ENCODE assay signal across 8 cellular contexts in the genomic region with DNA sequence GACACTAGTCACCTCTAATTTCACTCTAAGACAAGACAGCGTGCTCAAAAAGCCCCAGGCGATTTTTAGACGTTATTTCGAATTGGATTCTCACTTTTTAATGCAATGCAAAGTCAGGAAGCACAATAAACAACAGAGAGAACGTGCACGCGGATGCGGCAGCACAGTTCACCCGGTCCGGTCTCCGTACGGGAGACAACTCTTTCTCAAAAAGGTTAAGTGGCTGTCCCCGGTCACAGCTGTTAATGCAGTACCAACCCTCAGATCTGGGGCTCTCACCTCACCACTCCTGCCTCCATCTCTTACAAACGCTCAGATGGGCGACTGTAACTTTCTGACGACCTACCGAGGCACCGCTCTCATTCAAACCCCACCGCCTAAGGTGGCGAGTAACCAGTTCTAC. TPM values are rescaled to one million over a fixed set of nuclear protein-coding genes. Genes with fewer than 3 reads are reported as not detected.
DNase-seq lines count a peak whose midpoint lies in the region; ATAC-seq and TF ChIP-seq lines count a peak whose summit lies in the region.

No MANE protein-coding gene starts in this region.

- TF ChIP-seq CTCF in osteocyte (IDR thresholded peaks at IDR 0.05): no peak

- peaks cover 21% of the 10 kb centered on the region; the same call in 1 of the 2 replicates for H3K36me3 ChIP-seq in BLaER1
- H3K36me3 ChIP-seq in SJCRH30: peaks cover 4% of the 10 kb centered on the region; the same call in 1 of the 2 replicates
- no peaks in the 10 kb centered on the region for H3K36me3 ChIP-seq in esophagus (ENCODE audit: control insufficient read depth in 2 of 2, insufficient read depth in 2 of 2, low read length in 1 of 2)

- H3K27me3 Mint-ChIP-seq in osteocyte (ENCODE audit: unreplicated experiment): no peaks in the 10 kb centered on the region

- H3K9me3 Mint-ChIP-seq in osteocyte (ENCODE audit: unreplicated experiment): no peaks in the 10 kb centered on the region

- H3K27me3 ChIP-seq in BLaER1 (no peaks in the 10 kb centered on the region), SJCRH30 (no peaks in the 10 kb centered on the region), esophagus (ENCODE audit: control insufficient read depth in 1 of 2, insufficient read depth in 2 of 2, low read length in 2 of 2) (no peaks in the 10 kb centered on the region)

- H3K9me3 ChIP-seq in BLaER1 (no peaks in the 10 kb centered on the region), SJCRH30 (replicated peaks) (no peaks in the 10 kb centered on the region), esophagus (ENCODE audit: control insufficient read depth in 2 of 2, insufficient read depth in 1 of 2, low read depth in 1 of 2, low read length in 1 of 2) (peaks cover 0 to 2% of the 10 kb centered on the region in 2 donors)

- H3K27ac ChIP-seq in BLaER1 (peak overlapping the region; percentile 96), SJCRH30 (peak overlapping the region; percentile 88), esophagus (ENCODE audit: low read depth in 2 of 2, low read length in 1 of 2) (peak overlapping the region; percentile 96 to 100)

- ATAC-seq in GM21390 (IDR thresholded peaks at IDR 0.05; ENCODE audit: unreplicated experiment): peak; percentile 2

- H3K4me3 Mint-ChIP-seq in osteocyte (ENCODE audit: unreplicated experiment): peak overlapping the region; percentile 98

- H3K4me1 ChIP-seq in BLaER1: peaks cover 41% of the 10 kb centered on the region
- H3K4me1 ChIP-seq in SJCRH30: peaks cover 1% of the 10 kb centered on the region
- H3K4me1 ChIP-seq in esophagus (ENCODE audit: control insufficient read depth in 2 of 2, insufficient read depth in 2 of 2, low read length in 1 of 2): peaks cover 0 to 2% of the 10 kb centered on the region in 2 donors

- H3K4me3 ChIP-seq in BLaER1 (peak overlapping the region; percentile 89), SJCRH30 (peak overlapping the region; percentile 80), esophagus (ENCODE audit: low read depth in 1 of 2, low read length in 2 of 2) (peak overlapping the region; percentile 90 to 92)

- peak overlapping the region; percentile 92 for H3K4me2 ChIP-seq in BLaER1

- H3K4me1 Mint-ChIP-seq in osteocyte (ENCODE audit: unreplicated experiment): peaks cover 39% of the 10 kb centered on the region

- no peak for DNase-seq in SJCRH30
- DNase-seq in osteocyte (ENCODE audit: extremely low spot score, unreplicated experiment): no peak
- no peak for DNase-seq in AG08396 (ENCODE audit: low spot score)
- DNase-seq in GM19240 (ENCODE audit: insufficient read length, low spot score): no peak
- no peak for DNase-seq in NCI-H128 (lab: John Stamatoyannopoulos, UW; ENCODE audit: unreplicated experiment)

- H3K27ac Mint-ChIP-seq in osteocyte (ENCODE audit: unreplicated experiment): peak overlapping the region; percentile 94

- peaks cover 56% of the 10 kb centered on the region for H4K20me1 ChIP-seq in BLaER1

- peaks cover 3% of the 10 kb centered on the region for H3K36me3 Mint-ChIP-seq in osteocyte (ENCODE audit: unreplicated experiment)

- WGBS in esophagus, 2 donors: 0% methylated on average over 20 of the region's 20 CpGs

- H3K9ac ChIP-seq in BLaER1: peak overlapping the region; percentile 97

RNA-seq across cellular contexts. Expression of a gene that starts 1.2 kb away (rescaled TPM):
- total RNA-seq in SJCRH30 (2014; rRNA removed; shearing (Covaris generic)): 244 and 283 TPM in 2 replicates
- polyA plus RNA-seq in esophagus: 10 to 100 TPM; 66.3 to 85.1 TPM
- 228 and 231 TPM in 2 replicates for total RNA-seq in osteocyte

RNA-seq across cellular contexts. Expression of a gene that starts 53.4 kb away (rescaled TPM):
- total RNA-seq in SJCRH30 (2014; rRNA removed; shearing (Covaris generic)): 8.4 and 10.7 TPM in 2 replicates
- polyA plus RNA-seq in esophagus: under 1 TPM; 0.12 to 0.27 TPM
- total RNA-seq in osteocyte: 0.18 and 0.46 TPM in 2 replicates
